Comparison of ENCODE assay signal across 8 cellular contexts in genomic region chr6:107520706-107521105, GRCh38. TPM values are rescaled to one million over a fixed set of nuclear protein-coding genes. Genes with fewer than 3 reads are reported as not detected.
DNase-seq lines count a peak whose midpoint lies in the region; FAIRE-seq and TF ChIP-seq lines count a peak whose summit lies in the region.
"Not testable (repeated sequence)": the region's sequence is repeated elsewhere in the genome, so short reads cannot be mapped to it uniquely, and the experiment has no call there.
"Had no signal": no experiment of that assay in that cellular context is flagged by ENCODE, and none has a peak within 500 bp of the region (broad histone marks: within the 10 kb centered on the region; RNA-seq: fewer than 3 reads in every experiment).

No MANE protein-coding gene starts in this region.

- not testable (repeated sequence) for H3K27ac ChIP-seq in endothelial cell of umbilical vein (ENCODE audit: insufficient read depth, low read depth, low read length); keratinocyte (ENCODE audit: control insufficient read depth, insufficient read depth, low read length)

- H3K9me1 ChIP-seq in endothelial cell of umbilical vein (replicated peaks; ENCODE audit: control insufficient read depth, extremely low read depth, insufficient read depth, low read length); keratinocyte (ENCODE audit: control insufficient read depth, extremely low read depth, insufficient read depth, low read length): not testable (repeated sequence)

- H3K4me3 ChIP-seq in bronchial epithelial cell (ENCODE audit: low read depth, low read length); endothelial cell of umbilical vein (replicated peaks in 1 of 3; ENCODE audit: insufficient read depth in 1 of 3, low read depth in 1 of 3, low read length in 3 of 3); keratinocyte (ENCODE audit: control insufficient read depth in 2 of 3, extremely low read depth in 1 of 3, insufficient read depth in 2 of 3, low read depth in 1 of 3, low read length in 3 of 3): not testable (repeated sequence)

- TF ChIP-seq CTCF in bronchial epithelial cell (IDR thresholded peaks at IDR 0.05; ENCODE audit: insufficient read depth, low read length, severe bottlenecking); endothelial cell of umbilical vein (IDR thresholded peaks at IDR 0.05; ENCODE audit: extremely low read depth in 1 of 2, insufficient read depth in 1 of 2, low read depth in 1 of 2, low read length in 2 of 2); keratinocyte (optimal IDR thresholded peaks at IDR 0.05 in 1 of 3, IDR thresholded peaks at IDR 0.05 in 1 of 3, conservative IDR thresholded peaks at IDR 0.05 in 1 of 3; ENCODE audit: extremely low read depth in 1 of 3, insufficient read depth in 2 of 3, low read length in 3 of 3): not testable (repeated sequence)

- not testable (repeated sequence) for TF ChIP-seq POLR2A in GM12891 (IDR thresholded peaks at IDR 0.05; ENCODE audit: low read depth, low read length); endothelial cell of umbilical vein (IDR thresholded peaks at IDR 0.05; ENCODE audit: low read depth, low read length)

- not testable (repeated sequence) for H2AFZ ChIP-seq in endothelial cell of umbilical vein (ENCODE audit: low read depth, low read length); keratinocyte (ENCODE audit: control insufficient read depth, low read length)

- H3K9ac ChIP-seq in endothelial cell of umbilical vein (replicated peaks; ENCODE audit: extremely low read depth, insufficient read depth, low read length); keratinocyte (ENCODE audit: control insufficient read depth, extremely low read depth, insufficient read depth, low read length): not testable (repeated sequence)

- not testable (repeated sequence) for H3K4me2 ChIP-seq in endothelial cell of umbilical vein (ENCODE audit: insufficient read depth, low read length); keratinocyte (ENCODE audit: control insufficient read depth, extremely low read depth, insufficient read depth, low read depth, low read length)

- dilution Hi-C loops in endothelial cell of umbilical vein (cut with MboI; ENCODE audit: extremely low pct_ligation_motif_present, low sequenced_read_pairs); keratinocyte (cut with MboI; ENCODE audit: extremely low pct_ligation_motif_present, low sequenced_read_pairs): not testable (repeated sequence)

- not testable (repeated sequence) for H3K36me3 ChIP-seq in bronchial epithelial cell (ENCODE audit: control insufficient read depth, insufficient read depth, low read length); endothelial cell of umbilical vein (ENCODE audit: control insufficient read depth in 2 of 2, extremely low read depth in 1 of 2, insufficient read depth in 2 of 2, low read length in 2 of 2); keratinocyte (ENCODE audit: control insufficient read depth in 2 of 2, extremely low read depth in 1 of 2, insufficient read depth in 2 of 2, low read length in 2 of 2)

- POLR2A ChIA-PET in endothelial cell of umbilical vein (lab: Charles Lee) = not testable (repeated sequence)

- H3K27me3 ChIP-seq in bronchial epithelial cell (ENCODE audit: control insufficient read depth, insufficient read depth, low read length); endothelial cell of umbilical vein (ENCODE audit: control insufficient read depth in 2 of 2, insufficient read depth in 2 of 2, low read length in 2 of 2); keratinocyte (ENCODE audit: control insufficient read depth, extremely low read depth, insufficient read depth, low read length): not testable (repeated sequence)

- not testable (repeated sequence) for H3K4me1 ChIP-seq in endothelial cell of umbilical vein (ENCODE audit: control insufficient read depth, extremely low read depth, insufficient read depth, low read length); keratinocyte (ENCODE audit: control insufficient read depth, extremely low read depth, insufficient read depth, low read length)

- intact Hi-C loops in endothelial cell of umbilical vein (cut with micrococcal nuclease) = not testable (repeated sequence)

- not testable (repeated sequence) for H3K9me3 ChIP-seq in endothelial cell of umbilical vein (replicated peaks; ENCODE audit: control insufficient read depth, insufficient read depth, low read length); keratinocyte (ENCODE audit: control insufficient read depth, low read depth, low read length)

- H4K20me1 ChIP-seq in endothelial cell of umbilical vein (replicated peaks; ENCODE audit: control insufficient read depth, extremely low read depth, insufficient read depth, low read length); keratinocyte (ENCODE audit: control insufficient read depth, extremely low read depth, insufficient read depth, low read length): not testable (repeated sequence)

- not testable (repeated sequence) for DNase-seq in GM12891 (ENCODE audit: insufficient read length, low spot score); bronchial epithelial cell (ENCODE audit: low read depth); endothelial cell of umbilical vein (ENCODE audit: low read depth, low spot score); keratinocyte (ENCODE audit: low read depth, low spot score); urothelium cell line (ENCODE audit: low spot score)

- peak; percentile 80 for FAIRE-seq in GM12891 (lab: Jason Lieb, UNC)
- peak; percentile 95 for FAIRE-seq in bronchial epithelial cell (lab: Jason Lieb, UNC)
- FAIRE-seq in endothelial cell of umbilical vein (lab: Jason Lieb, UNC) = peak; percentile 48
- peak; percentile 67 for FAIRE-seq in keratinocyte (lab: Jason Lieb, UNC)
- FAIRE-seq in urothelium cell line (lab: Jason Lieb, UNC) = peak; percentile 44

- CTCF ChIA-PET in endothelial cell of umbilical vein (lab: Charles Lee) = not testable (repeated sequence)

- BruUV-seq in endothelial cell of umbilical vein (replicated peaks; lab: Mats Ljungman, UMichigan) = not testable (repeated sequence)

- H3K79me2 ChIP-seq in endothelial cell of umbilical vein (ENCODE audit: control insufficient read depth, insufficient read depth, low read length); keratinocyte (ENCODE audit: control insufficient read depth, insufficient read depth, low read length): not testable (repeated sequence)

RNA-seq across cellular contexts. Expression of gene SOBP, which starts 30.8 kb away (rescaled TPM):
- polyA plus RNA-seq in GM12891 (2012; ENCODE audit: low read depth, missing spikeins) = 0.53 TPM
- total RNA-seq in bronchial epithelial cell (0.26 and 0.38 TPM in 2 replicates), endothelial cell of umbilical vein (6.1 and 6.6 TPM in 2 replicates)
- polyA plus RNA-seq in endothelial cell of umbilical vein (0.30 and 0.35 TPM in 2 replicates), keratinocyte (not detected in 3 replicates)
- 0.48 and 0.63 TPM in 2 replicates for polyA plus RNA-seq in endothelial cell of umbilical vein (2011; cell fraction: cytosol; rRNA removed)
- polyA plus RNA-seq in endothelial cell of umbilical vein (2011; cell fraction: nucleus; rRNA removed) = 1.5 TPM in 2 replicates
- 3.0 and 3.6 TPM in 2 replicates for polyA plus RNA-seq in endothelial cell of umbilical vein (2012)
- polyA minus RNA-seq in endothelial cell of umbilical vein (0.85 and 1.2 TPM in 2 replicates), keratinocyte (not detected in 3 replicates)
- polyA minus RNA-seq in endothelial cell of umbilical vein (2011; cell fraction: cytosol; rRNA and poly(A)+ RNA removed) = not detected
- 4.0 and 5.7 TPM in 2 replicates for polyA minus RNA-seq in endothelial cell of umbilical vein (2011; cell fraction: nucleus; rRNA and poly(A)+ RNA removed)
- polyA plus RNA-seq in keratinocyte (2011; ENCODE audit: low read depth) = not detected
- polyA plus RNA-seq in keratinocyte (2011; cell fraction: cytosol; rRNA removed) = not detected in 2 replicates
- not detected in 2 replicates for polyA plus RNA-seq in keratinocyte (2011; cell fraction: nucleus; rRNA removed)
- polyA plus RNA-seq in keratinocyte (2012; ENCODE audit: low replicate concordance) = not detected in 2 replicates
- not detected for polyA minus RNA-seq in keratinocyte (2011; cell fraction: cytosol; rRNA and poly(A)+ RNA removed)
- not detected in 2 replicates for polyA minus RNA-seq in keratinocyte (2011; cell fraction: nucleus; rRNA and poly(A)+ RNA removed)
- total RNA-seq: A172, Caco-2 had no signal
- polyA plus RNA-seq: BJ had no signal
